In the genomic region with DNA sequence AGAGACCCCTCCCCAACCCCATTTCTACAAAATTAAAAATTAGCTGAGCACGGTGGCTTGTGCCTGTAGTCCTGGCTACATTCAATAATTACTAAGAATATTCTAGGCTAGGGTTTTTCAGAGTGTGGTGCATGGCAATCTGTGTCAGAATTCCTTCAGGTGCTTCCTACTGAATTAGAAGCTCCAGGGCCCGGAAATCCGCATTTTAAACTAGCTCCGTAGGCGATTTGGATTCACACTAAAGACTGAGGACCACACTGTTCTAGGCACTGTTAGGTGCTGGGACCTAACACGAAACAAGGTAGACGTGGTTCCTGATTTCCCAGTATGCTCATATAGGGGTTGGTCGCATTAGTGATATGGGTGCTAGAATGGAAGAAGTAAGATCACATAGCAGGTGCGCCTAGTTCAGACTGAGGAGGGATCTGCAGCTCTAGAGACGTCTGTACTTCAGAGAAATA, we compare ENCODE assay signal across 1 cellular context.
TF ChIP-seq lines count a peak whose summit lies in the region.

No MANE protein-coding gene starts in this region.

TF ChIP-seq in SK-N-SH treated with all-trans-retinoic acid at 6 μM for 48 hours, 23 proteins besides CTCF, POLR2A, EP300 and RAD21 (continued from another document):
- TF ChIP-seq, protein P1, sequence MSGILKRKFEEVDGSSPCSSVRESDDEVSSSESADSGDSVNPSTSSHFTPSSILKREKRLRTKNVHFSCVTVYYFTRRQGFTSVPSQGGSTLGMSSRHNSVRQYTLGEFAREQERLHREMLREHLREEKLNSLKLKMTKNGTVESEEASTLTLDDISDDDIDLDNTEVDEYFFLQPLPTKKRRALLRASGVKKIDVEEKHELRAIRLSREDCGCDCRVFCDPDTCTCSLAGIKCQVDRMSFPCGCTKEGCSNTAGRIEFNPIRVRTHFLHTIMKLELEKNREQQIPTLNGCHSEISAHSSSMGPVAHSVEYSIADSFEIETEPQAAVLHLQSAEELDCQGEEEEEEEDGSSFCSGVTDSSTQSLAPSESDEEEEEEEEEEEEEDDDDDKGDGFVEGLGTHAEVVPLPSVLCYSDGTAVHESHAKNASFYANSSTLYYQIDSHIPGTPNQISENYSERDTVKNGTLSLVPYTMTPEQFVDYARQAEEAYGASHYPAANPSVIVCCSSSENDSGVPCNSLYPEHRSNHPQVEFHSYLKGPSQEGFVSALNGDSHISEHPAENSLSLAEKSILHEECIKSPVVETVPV (CRISPR knock-in tag; IDR thresholded peaks at IDR 0.05): no peak
- TF ChIP-seq GLIS3 (CRISPR knock-in tag; IDR thresholded peaks at IDR 0.05): no peak
- TF ChIP-seq, protein P2, sequence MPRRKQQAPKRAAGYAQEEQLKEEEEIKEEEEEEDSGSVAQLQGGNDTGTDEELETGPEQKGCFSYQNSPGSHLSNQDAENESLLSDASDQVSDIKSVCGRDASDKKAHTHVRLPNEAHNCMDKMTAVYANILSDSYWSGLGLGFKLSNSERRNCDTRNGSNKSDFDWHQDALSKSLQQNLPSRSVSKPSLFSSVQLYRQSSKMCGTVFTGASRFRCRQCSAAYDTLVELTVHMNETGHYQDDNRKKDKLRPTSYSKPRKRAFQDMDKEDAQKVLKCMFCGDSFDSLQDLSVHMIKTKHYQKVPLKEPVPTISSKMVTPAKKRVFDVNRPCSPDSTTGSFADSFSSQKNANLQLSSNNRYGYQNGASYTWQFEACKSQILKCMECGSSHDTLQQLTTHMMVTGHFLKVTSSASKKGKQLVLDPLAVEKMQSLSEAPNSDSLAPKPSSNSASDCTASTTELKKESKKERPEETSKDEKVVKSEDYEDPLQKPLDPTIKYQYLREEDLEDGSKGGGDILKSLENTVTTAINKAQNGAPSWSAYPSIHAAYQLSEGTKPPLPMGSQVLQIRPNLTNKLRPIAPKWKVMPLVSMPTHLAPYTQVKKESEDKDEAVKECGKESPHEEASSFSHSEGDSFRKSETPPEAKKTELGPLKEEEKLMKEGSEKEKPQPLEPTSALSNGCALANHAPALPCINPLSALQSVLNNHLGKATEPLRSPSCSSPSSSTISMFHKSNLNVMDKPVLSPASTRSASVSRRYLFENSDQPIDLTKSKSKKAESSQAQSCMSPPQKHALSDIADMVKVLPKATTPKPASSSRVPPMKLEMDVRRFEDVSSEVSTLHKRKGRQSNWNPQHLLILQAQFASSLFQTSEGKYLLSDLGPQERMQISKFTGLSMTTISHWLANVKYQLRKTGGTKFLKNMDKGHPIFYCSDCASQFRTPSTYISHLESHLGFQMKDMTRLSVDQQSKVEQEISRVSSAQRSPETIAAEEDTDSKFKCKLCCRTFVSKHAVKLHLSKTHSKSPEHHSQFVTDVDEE (CRISPR knock-in tag; IDR thresholded peaks at IDR 0.05): no peak
- TF ChIP-seq ZNF70 (CRISPR knock-in tag; IDR thresholded peaks at IDR 0.05): no peak
- no peak for TF ChIP-seq TCF4 (CRISPR knock-in tag; IDR thresholded peaks at IDR 0.05; ENCODE audit: borderline replicate concordance)
TF ChIP-seq in SK-N-SH treated with all-trans-retinoic acid at 6 μM for 48 hours: peak in this region for 0.
